ENCODE assay signal across 8 cellular contexts in the genomic region with DNA sequence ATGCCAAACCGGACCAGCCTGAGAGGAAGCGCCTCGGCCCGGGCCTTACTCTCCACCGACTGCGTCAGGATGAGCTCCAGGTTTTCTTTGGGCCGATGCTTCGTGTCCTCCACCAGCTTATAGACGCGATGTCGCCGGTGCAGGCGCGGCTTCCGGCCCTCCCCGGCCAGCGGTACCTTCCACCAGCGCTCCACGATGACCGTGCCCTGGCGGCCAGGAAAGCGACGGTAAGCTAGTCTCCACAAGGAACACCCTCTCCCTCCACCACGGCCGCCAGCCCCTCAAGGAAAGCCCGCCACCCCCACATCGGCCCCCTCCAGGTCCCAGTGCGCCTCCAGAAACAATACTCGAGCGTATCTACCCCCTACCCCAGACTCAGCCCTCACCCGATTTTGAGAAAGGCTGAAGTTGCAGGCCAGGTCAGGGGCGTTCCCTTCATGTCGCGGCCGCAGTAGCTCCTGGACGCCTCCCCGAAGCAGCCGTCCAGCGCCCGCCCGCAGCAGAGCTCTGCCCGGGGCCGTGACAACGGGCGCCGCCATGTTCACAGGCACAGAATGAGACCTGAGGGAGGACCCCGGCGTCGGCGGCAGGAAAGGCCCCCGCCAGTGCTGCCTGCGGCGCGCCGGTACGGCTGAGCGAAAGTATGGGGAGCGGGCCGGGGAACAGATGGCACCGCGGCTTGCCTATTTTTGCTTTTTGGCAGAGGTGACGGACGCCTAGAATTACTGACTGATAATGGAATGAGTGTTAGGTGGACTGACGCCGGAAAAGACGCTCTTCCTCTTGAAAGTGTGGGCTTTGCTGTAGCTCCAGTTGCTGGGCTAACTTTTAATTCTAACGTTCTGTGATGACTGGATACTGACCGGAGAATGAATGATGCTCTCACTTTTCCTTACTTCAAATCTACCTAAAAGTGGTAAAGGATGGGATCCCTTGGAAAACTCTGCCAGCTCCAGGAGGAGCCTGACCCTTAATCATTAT. TPM values are rescaled to one million over a fixed set of nuclear protein-coding genes. Genes with fewer than 3 reads are reported as not detected.
DNase-seq lines count a peak whose midpoint lies in the region; ATAC-seq and TF ChIP-seq lines count a peak whose summit lies in the region.

A gene (minus strand): TSS at position 556 of the 981 bp plus-strand sequence. CDS start 17 bp downstream, at position 539.

- peak within 1 kb of the TSS; percentile 83 to 89 (median 86) for H3K27ac ChIP-seq in Peyer's patch

- peak in 1 of 2 donors; percentile 50 for TF ChIP-seq POLR2A in Peyer's patch (IDR thresholded peaks at IDR 0.05)

- ATAC-seq in GM21528 (IDR thresholded peaks at IDR 0.05; ENCODE audit: low FRiP score, unreplicated experiment) (peak; percentile 97), esophagus mucosa (peak; percentile 92)
- ATAC-seq in activated T-cell treated with anti-CD3 and anti-CD28 coated beads, Interleukin-2, amount 50 U/mL, for 4 hours: peak; percentile 100

- no peaks in the 10 kb centered on the region for H3K27me3 Mint-ChIP-seq in activated T-cell treated with anti-CD3 and anti-CD28 coated beads, Interleukin-2, amount 50 U/mL, for 4 hours (ENCODE audit: low read depth)

- H3K4me1 ChIP-seq in Peyer's patch (peaks cover 0 to 8% (median 4%) of the 10 kb centered on the region in 4 donors), mucosa of stomach (ENCODE audit: control insufficient read depth, insufficient read depth, low read length) (peaks cover 7% of the 10 kb centered on the region)

- H3K4me3 Mint-ChIP-seq in activated T-cell treated with anti-CD3 and anti-CD28 coated beads, Interleukin-2, amount 50 U/mL, for 4 hours: peak within 1 kb of the TSS; percentile 94

- H3K4me1 Mint-ChIP-seq in activated T-cell treated with anti-CD3 and anti-CD28 coated beads, Interleukin-2, amount 50 U/mL, for 4 hours (ENCODE audit: low read depth): peaks cover 15% of the 10 kb centered on the region

- H3K4me3 ChIP-seq in Jurkat, Clone E6-1 (ENCODE audit: low read length): peak within 1 kb of the TSS; percentile 82
- H3K4me3 ChIP-seq in Peyer's patch (peak within 1 kb of the TSS; percentile 73 to 93 (median 80)), mucosa of stomach (ENCODE audit: low read length) (peak within 1 kb of the TSS; percentile 42)

- H3K9me3 ChIP-seq in Peyer's patch (no peaks in the 10 kb centered on the region), mucosa of stomach (ENCODE audit: control insufficient read depth, low read length) (no peaks in the 10 kb centered on the region)

- DNase-seq in DMS 273 (lab: John Stamatoyannopoulos, UW; ENCODE audit: unreplicated experiment) (peak; percentile 96), Peyer's patch (peak; percentile 78 to 90 (median 87))
- peak; percentile 71 for DNase-seq in Jurkat, Clone E6-1 (ENCODE audit: low read depth, low spot score)
- peak; percentile 81 for DNase-seq in activated T-cell treated with anti-CD3 and anti-CD28 coated beads, Interleukin-2, amount 50 U/mL, for 4 hours
- peak; percentile 92 for DNase-seq in stimulated activated CD8-positive, alpha-beta memory T cell treated with anti-CD3 and anti-CD28 coated beads, Interleukin-4, amount 100 ng/mL, for 48 hours

- peak in 1 of 6 experiments; percentile 10 for TF ChIP-seq CTCF in Peyer's patch (IDR thresholded peaks at IDR 0.05)

- H3K36me3 Mint-ChIP-seq in activated T-cell treated with anti-CD3 and anti-CD28 coated beads, Interleukin-2, amount 50 U/mL, for 4 hours (ENCODE audit: insufficient read depth): peaks cover 20% of the 10 kb centered on the region

- no peaks in the 10 kb centered on the region for H3K27me3 ChIP-seq in Peyer's patch
- H3K27me3 ChIP-seq in mucosa of stomach (ENCODE audit: control insufficient read depth, insufficient read depth, low read length): no peaks in the 10 kb centered on the region

- peak within 1 kb of the TSS; percentile 51 for H3K9ac ChIP-seq in mucosa of stomach (ENCODE audit: low read length)

- H3K9me3 Mint-ChIP-seq in activated T-cell treated with anti-CD3 and anti-CD28 coated beads, Interleukin-2, amount 50 U/mL, for 4 hours: no peaks in the 10 kb centered on the region

- H3K36me3 ChIP-seq in Peyer's patch (peaks cover 0 to 33% (median 0%) of the 10 kb centered on the region in 3 donors), mucosa of stomach (ENCODE audit: control insufficient read depth, insufficient read depth, low read length) (no peaks in the 10 kb centered on the region)

RNA-seq across cellular contexts. Expression of the gene that starts here (rescaled TPM):
- polyA plus RNA-seq in Jurkat, Clone E6-1 (2012; ENCODE audit: insufficient read depth, insufficient read length): 222 TPM
- 10 to 100 TPM; 31.3 to 92.4 (median 40.1) TPM for total RNA-seq in Peyer's patch
- 100 to 1,000 TPM; 156 to 167 (median 163) TPM for total RNA-seq in activated T-cell treated with anti-CD3 and anti-CD28 coated beads, Interleukin-2, amount 50 U/mL, for 4 hours
- 72.0 TPM for total RNA-seq in esophagus mucosa

Comparison
In these comparisons a context has a peak if more than half of its experiments do, and no peak if none do; other contexts are left out.
1. Peak in every context shown above with its lines: DNase-seq, ATAC-seq, H3K4me3 ChIP-seq and H3K27ac ChIP-seq.